In genomic region chr6:21871831-21872230, GRCh38 we compare ENCODE assay signal across 17 cellular contexts.
DNase-seq lines count a peak whose midpoint lies in the region; ATAC-seq, FAIRE-seq and TF ChIP-seq lines count a peak whose summit lies in the region.
"Had no signal": no experiment of that assay in that cellular context is flagged by ENCODE, and none has a peak within 500 bp of the region (broad histone marks: within the 10 kb centered on the region; RNA-seq: fewer than 3 reads in every experiment).

No MANE protein-coding gene starts in this region.

- peak overlapping the region; percentile 53; the same call in 1 of the 2 replicates for H3K27ac ChIP-seq in GM23338 (ENCODE audit: low read depth)
- H3K27ac ChIP-seq: PC-9, SJSA1 had no signal

- H3K36me3 Mint-ChIP-seq in GM23338 (ENCODE audit: low read depth) = peaks cover 33% of the 10 kb centered on the region
- H3K36me3 Mint-ChIP-seq in activated CD8-positive, alpha-beta T cell treated with anti-CD3 and anti-CD28 coated beads for 36 hours (ENCODE audit: low read depth) = peaks cover under 1% of the 10 kb centered on the region
- H3K36me3 Mint-ChIP-seq in mesothelial cell of epicardium = peaks cover 41% of the 10 kb centered on the region
- H3K36me3 Mint-ChIP-seq: CD8-positive, alpha-beta memory T cell had no signal

- H3K4me3 ChIP-seq in GM23338 = no peak overlapping the region
- no peak overlapping the region for H3K4me3 ChIP-seq in MG63
- H3K4me3 ChIP-seq: PC-9, SJSA1 had no signal

- H4K20me1 ChIP-seq in GM23338 (replicated peaks; ENCODE audit: insufficient read depth) = peaks cover 17% of the 10 kb centered on the region

- ATAC-seq in GM23338 = peak; percentile 66
- peak; percentile 60 for ATAC-seq in activated CD8-positive, alpha-beta T cell treated with anti-CD3 and anti-CD28 coated beads for 36 hours
- ATAC-seq: HCT116 had no signal

- H3K27me3 ChIP-seq in GM23338 (ENCODE audit: insufficient read depth) = no peaks in the 10 kb centered on the region
- no peaks in the 10 kb centered on the region for H3K27me3 ChIP-seq in MG63
- H3K27me3 ChIP-seq: SJSA1 had no signal

- H3K27me3 Mint-ChIP-seq in GM23338 (ENCODE audit: insufficient read depth, low read depth, poor library complexity) (peaks cover 7% of the 10 kb centered on the region), mesothelial cell of epicardium (ENCODE audit: low read depth) (no peaks in the 10 kb centered on the region)
- peaks cover 2% of the 10 kb centered on the region for H3K27me3 Mint-ChIP-seq in activated CD8-positive, alpha-beta T cell treated with anti-CD3 and anti-CD28 coated beads for 36 hours

- intact Hi-C loops in activated CD8-positive, alpha-beta T cell treated with anti-CD3 and anti-CD28 coated beads for 36 hours (cut with micrococcal nuclease) = no loop called here

- peaks cover 23% of the 10 kb centered on the region for H3K4me1 ChIP-seq in GM23338 (ENCODE audit: insufficient read depth)

- no peak overlapping the region for H2AFZ ChIP-seq in GM23338
- H2AFZ ChIP-seq: PC-9 had no signal

- POLR2A ChIA-PET in activated CD8-positive, alpha-beta T cell treated with anti-CD3 and anti-CD28 coated beads for 36 hours (lab: Charles Lee) = no interaction called here

- CTCF ChIA-PET in activated CD8-positive, alpha-beta T cell treated with anti-CD3 and anti-CD28 coated beads for 36 hours (lab: Charles Lee) = no interaction called here

- H3K4me2 ChIP-seq in GM23338 = no peak overlapping the region
- H3K4me2 ChIP-seq: PC-9 had no signal

- H3K36me3 ChIP-seq in GM23338 (ENCODE audit: insufficient read depth) (no peaks in the 10 kb centered on the region), MG63 (no peaks in the 10 kb centered on the region)
- H3K36me3 ChIP-seq: SJSA1 had no signal

- H3K4me1 Mint-ChIP-seq in GM23338 = peaks cover 45% of the 10 kb centered on the region
- peaks cover 6% of the 10 kb centered on the region for H3K4me1 Mint-ChIP-seq in activated CD8-positive, alpha-beta T cell treated with anti-CD3 and anti-CD28 coated beads for 36 hours (ENCODE audit: low read depth)
- peaks cover 30% of the 10 kb centered on the region for H3K4me1 Mint-ChIP-seq in mesothelial cell of epicardium

- no peaks in the 10 kb centered on the region for H3K9me3 ChIP-seq in MG63
- H3K9me3 ChIP-seq: SJSA1 had no signal

- no peaks in the 10 kb centered on the region for H3F3A ChIP-seq in GM23338 (replicated peaks; ENCODE audit: low read depth)

- H3K27ac Mint-ChIP-seq in GM23338 (no peak overlapping the region), mesothelial cell of epicardium (peak overlapping the region; percentile 22)
- no peak overlapping the region for H3K27ac Mint-ChIP-seq in activated CD8-positive, alpha-beta T cell treated with anti-CD3 and anti-CD28 coated beads for 36 hours
- H3K27ac Mint-ChIP-seq: CD8-positive, alpha-beta memory T cell had no signal

- no peaks in the 10 kb centered on the region for H3K9me3 Mint-ChIP-seq in GM23338
- peaks cover 10% of the 10 kb centered on the region for H3K9me3 Mint-ChIP-seq in activated CD8-positive, alpha-beta T cell treated with anti-CD3 and anti-CD28 coated beads for 36 hours
- H3K9me3 Mint-ChIP-seq in mesothelial cell of epicardium = peaks cover 16% of the 10 kb centered on the region

- H3K79me2 ChIP-seq in GM23338 (replicated peaks; ENCODE audit: insufficient read depth) = peaks cover 59% of the 10 kb centered on the region

- TF ChIP-seq CTCF in GM23338 (conservative IDR thresholded peaks at IDR 0.05; ENCODE audit: low read depth in 2 of 2) (no peak), mesothelial cell of epicardium (IDR thresholded peaks at IDR 0.05; ENCODE audit: unreplicated experiment) (no peak)
- no peak for TF ChIP-seq CTCF in activated CD8-positive, alpha-beta T cell treated with anti-CD3 and anti-CD28 coated beads for 36 hours (IDR thresholded peaks at IDR 0.05)

- peak; percentile 39 for DNase-seq in NCI-H2107 treated with DMSO at 0.1 percent for 48 hours (lab: John Stamatoyannopoulos, UW; ENCODE audit: unreplicated experiment)
- DNase-seq in NCI-H2107 (lab: John Stamatoyannopoulos, UW) = no peak
- DNase-seq in GM23338 (ENCODE audit: low spot score) = peak; percentile 28
- DNase-seq in activated CD8-positive, alpha-beta T cell treated with anti-CD3 and anti-CD28 coated beads for 36 hours = no peak
- no peak for DNase-seq in mesothelial cell of epicardium (ENCODE audit: low spot score in 2 of 2, unreplicated experiment in 2 of 2)
- DNase-seq in urothelium cell line (ENCODE audit: low spot score) = no peak
- no peak for DNase-seq in DMS 273 (lab: John Stamatoyannopoulos, UW; ENCODE audit: unreplicated experiment)
- no peak for DNase-seq in MG63
- DNase-seq: CD8-positive, alpha-beta memory T cell; KBM-7; NCI-H1436; NCI-H2081; NCI-H226; PC-9 had no signal

- H3K4me3 Mint-ChIP-seq in GM23338 = no peak overlapping the region
- H3K4me3 Mint-ChIP-seq in activated CD8-positive, alpha-beta T cell treated with anti-CD3 and anti-CD28 coated beads for 36 hours = no peak overlapping the region
- no peak overlapping the region for H3K4me3 Mint-ChIP-seq in mesothelial cell of epicardium
- H3K4me3 Mint-ChIP-seq: CD8-positive, alpha-beta memory T cell had no signal

- FAIRE-seq in urothelium cell line (lab: Jason Lieb, UNC) = no peak
- FAIRE-seq: D721Med had no signal

- H3K9me2 ChIP-seq in GM23338 (ENCODE audit: insufficient read depth) = no peaks in the 10 kb centered on the region

TF ChIP-seq in GM23338, 12 proteins besides CTCF, POLR2A, EP300 and RAD21:
- TF ChIP-seq NANOG (IDR thresholded peaks at IDR 0.05; ENCODE audit: borderline replicate concordance) (no peak), ZNF462 (CRISPR knock-in tag; IDR thresholded peaks at IDR 0.05) (no peak), CREB1 (CRISPR knock-in tag; IDR thresholded peaks at IDR 0.05; ENCODE audit: low read depth) (no peak), EZH2 (IDR thresholded peaks at IDR 0.05; ENCODE audit: low read depth, unreplicated experiment) (no peak), EZH2phosphoT487 (IDR thresholded peaks at IDR 0.05; ENCODE audit: unreplicated experiment) (no peak)

Comparison
In these comparisons a context has a peak if more than half of its experiments do, and no peak if none do; other contexts are left out.
1. DNase-seq: peak in NCI-H2107 treated with DMSO at 0.1 percent for 48 hours (single experiment) and GM23338 (single experiment); none in NCI-H2107 (single experiment), activated CD8-positive, alpha-beta T cell treated with anti-CD3 and anti-CD28 coated beads for 36 hours (single experiment), mesothelial cell of epicardium (0 of 2), urothelium cell line (single experiment), DMS 273 (single experiment) and MG63 (single experiment).